21 cellular contexts compared by ENCODE assay signal in genomic region chr1:44693159-44693558, GRCh38. TPM values are rescaled to one million over a fixed set of nuclear protein-coding genes. Genes with fewer than 3 reads are reported as not detected.
A peak's percentile ranks its signal among the peaks of the same experiment; 100 is the strongest.
DNase-seq lines count a peak whose midpoint lies in the region; ATAC-seq and TF ChIP-seq lines count a peak whose summit lies in the region.
"Had no signal": no experiment of that assay in that cellular context is flagged by ENCODE, and none has a peak within 500 bp of the region (broad histone marks: within the 10 kb centered on the region; RNA-seq: fewer than 3 reads in every experiment).

No MANE protein-coding gene starts in this region.

- DNase-seq in HCT116 (ENCODE audit: low read depth, low spot score) = no peak
- no peak for DNase-seq in activated naive CD8-positive, alpha-beta T cell treated with anti-CD3 and anti-CD28 coated beads, Interleukin-2, amount 10 ng/mL, durations not matched to agents 7 days and 5 days
- no peak for DNase-seq in NCI-H1930 (lab: John Stamatoyannopoulos, UW)
- no peak for DNase-seq in hypothalamus (lab: John Stamatoyannopoulos, UW)
- DNase-seq: activated CD4-positive, CD25-positive, alpha-beta regulatory T cell; activated CD8-positive, alpha-beta memory T cell treated with anti-CD3 and anti-CD28 coated beads, Interleukin-2, amount 50 U/mL, for 4 hours; activated naive CD4-positive, alpha-beta T cell; DND-41; foreskin fibroblast; hippocampal formation; mesenchymal stem cell; NCI-H1694; NCI-H226; stimulated activated CD4-positive, alpha-beta T cell treated with anti-CD3 and anti-CD28 coated beads, Interleukin-4, amount 100 ng/mL, for 24 hours had no signal

- H3K27ac Mint-ChIP-seq in activated naive CD8-positive, alpha-beta T cell treated with anti-CD3 and anti-CD28 coated beads, Interleukin-2, amount 10 ng/mL, durations not matched to agents 7 days and 5 days = no peak overlapping the region

- no peaks in the 10 kb centered on the region for H3K79me2 ChIP-seq in HCT116 (ENCODE audit: insufficient read depth, low read length)

- ATAC-seq in HCT116 (no peak; the same call in 1 of the 2 replicates), GM19324 (IDR thresholded peaks at IDR 0.05; ENCODE audit: low FRiP score, unreplicated experiment) (no peak)
- peak; percentile 20 for ATAC-seq in activated naive CD8-positive, alpha-beta T cell treated with anti-CD3 and anti-CD28 coated beads, Interleukin-2, amount 10 ng/mL, durations not matched to agents 7 days and 5 days (ENCODE audit: low read depth)
- ATAC-seq: Right ventricle myocardium inferior had no signal

- no peak overlapping the region for H3K9ac ChIP-seq in BLaER1 treated with 17β-estradiol and CSF1 and Interleukin-3, amounts not matched to agents 10 nM and 100 nM
- no peak overlapping the region for H3K9ac ChIP-seq in HCT116 (ENCODE audit: low read length)

- H3K9me3 ChIP-seq in BLaER1 treated with 17β-estradiol and CSF1 and Interleukin-3, amounts not matched to agents 10 nM and 100 nM (replicated peaks in 1 of 11) = no peaks in the 10 kb centered on the region
- no peaks in the 10 kb centered on the region for H3K9me3 ChIP-seq in HCT116 (ENCODE audit: control insufficient read depth in 1 of 2, insufficient read depth in 1 of 2, low read depth in 1 of 2, low read length in 2 of 2)
- H3K9me3 ChIP-seq: thoracic aorta had no signal

- no peak overlapping the region for H3K4me3 ChIP-seq in BLaER1 treated with 17β-estradiol and CSF1 and Interleukin-3, amounts not matched to agents 10 nM and 100 nM
- H3K4me3 ChIP-seq in HCT116 (replicated peaks in 1 of 2; ENCODE audit: low read depth in 1 of 2, low read length in 2 of 2) = no peak overlapping the region
- H3K4me3 ChIP-seq: thoracic aorta had no signal

- H3K27ac ChIP-seq in BLaER1 treated with 17β-estradiol and CSF1 and Interleukin-3, amounts not matched to agents 10 nM and 100 nM = no peak overlapping the region
- no peak overlapping the region for H3K27ac ChIP-seq in HCT116 (ENCODE audit: low read depth, low read length)
- H3K27ac ChIP-seq: thoracic aorta had no signal

- no peak overlapping the region for H2AFZ ChIP-seq in HCT116 (ENCODE audit: low read depth, low read length, poor library complexity, severe bottlenecking)

- no peak overlapping the region for H3K4me3 Mint-ChIP-seq in activated naive CD8-positive, alpha-beta T cell treated with anti-CD3 and anti-CD28 coated beads, Interleukin-2, amount 10 ng/mL, durations not matched to agents 7 days and 5 days
- H3K4me3 Mint-ChIP-seq: natural killer cell treated with Interleukin-12 subunit alpha and Interleukin-12 subunit beta and Interleukin-15 and Interleukin-18, amount 100 ng/mL, for 72 hours had no signal

- no peak for TF ChIP-seq RAD21 in HCT116 (IDR thresholded peaks at IDR 0.05; ENCODE audit: low read depth)

- H3K4me1 ChIP-seq in BLaER1 treated with 17β-estradiol and CSF1 and Interleukin-3, amounts not matched to agents 10 nM and 100 nM = peaks cover 36 to 53% (median 48%) of the 10 kb centered on the region in 10 experiments
- peaks cover 31 to 53% of the 10 kb centered on the region in 2 experiments for H3K4me1 ChIP-seq in HCT116 (ENCODE audit: control insufficient read depth in 1 of 2, insufficient read depth in 2 of 2, low read length in 2 of 2)

- intact Hi-C loops in HCT116 (cut with micrococcal nuclease) = no loop called here

- H3K36me3 ChIP-seq in BLaER1 treated with 17β-estradiol and CSF1 and Interleukin-3, amounts not matched to agents 10 nM and 100 nM = no peaks in the 10 kb centered on the region
- H3K36me3 ChIP-seq in HCT116 (ENCODE audit: control insufficient read depth in 1 of 2, insufficient read depth in 2 of 2, low read length in 2 of 2) = no peaks in the 10 kb centered on the region
- H3K36me3 ChIP-seq: thoracic aorta had no signal

- CTCF ChIA-PET in HCT116 (lab: Charles Lee) = no interaction called here

- H4K20me1 ChIP-seq in BLaER1 treated with 17β-estradiol and CSF1 and Interleukin-3, amounts not matched to agents 10 nM and 100 nM = no peaks in the 10 kb centered on the region
- no peaks in the 10 kb centered on the region for H4K20me1 ChIP-seq in HCT116 (ENCODE audit: insufficient read depth)

- peak overlapping the region; percentile 4 to 59 (median 35); a peak in 17 of 22 replicates for H3K4me2 ChIP-seq in BLaER1 treated with 17β-estradiol and CSF1 and Interleukin-3, amounts not matched to agents 10 nM and 100 nM
- H3K4me2 ChIP-seq in HCT116 (ENCODE audit: low read length) = peak overlapping the region; percentile 29

- no peaks in the 10 kb centered on the region for H3K36me3 Mint-ChIP-seq in activated naive CD8-positive, alpha-beta T cell treated with anti-CD3 and anti-CD28 coated beads, Interleukin-2, amount 10 ng/mL, durations not matched to agents 7 days and 5 days
- H3K36me3 Mint-ChIP-seq: natural killer cell treated with Interleukin-12 subunit alpha and Interleukin-12 subunit beta and Interleukin-15 and Interleukin-18, amount 100 ng/mL, for 72 hours had no signal

- peaks cover 26% of the 10 kb centered on the region for H3K4me1 Mint-ChIP-seq in activated naive CD8-positive, alpha-beta T cell treated with anti-CD3 and anti-CD28 coated beads, Interleukin-2, amount 10 ng/mL, durations not matched to agents 7 days and 5 days

- no peak for TF ChIP-seq CTCF in HCT116 (IDR thresholded peaks at IDR 0.05 in 2 of 3, conservative IDR thresholded peaks at IDR 0.05 in 1 of 3; ENCODE audit: borderline replicate concordance in 1 of 3, insufficient read depth in 1 of 3, low read depth in 2 of 3, low read length in 2 of 3)

- H3K9me3 Mint-ChIP-seq in activated naive CD8-positive, alpha-beta T cell treated with anti-CD3 and anti-CD28 coated beads, Interleukin-2, amount 10 ng/mL, durations not matched to agents 7 days and 5 days = no peaks in the 10 kb centered on the region
- H3K9me3 Mint-ChIP-seq: natural killer cell treated with Interleukin-12 subunit alpha and Interleukin-12 subunit beta and Interleukin-15 and Interleukin-18, amount 100 ng/mL, for 72 hours had no signal

- RAD21 ChIA-PET in HCT116 (lab: Charles Lee; ENCODE audit: low non-redundant PET in 1 of 2, low total read pairs in 2 of 2, uncharacterized antibody in 2 of 2, unreplicated experiment in 2 of 2) = no interaction called here

- H3K27me3 ChIP-seq in BLaER1 treated with 17β-estradiol and CSF1 and Interleukin-3, amounts not matched to agents 10 nM and 100 nM = no peaks in the 10 kb centered on the region
- H3K27me3 ChIP-seq in HCT116 (ENCODE audit: insufficient read depth, low read length) = no peaks in the 10 kb centered on the region

- no peaks in the 10 kb centered on the region for H3K9me2 ChIP-seq in HCT116 (ENCODE audit: insufficient read depth)

- no peaks in the 10 kb centered on the region for H3K27me3 Mint-ChIP-seq in activated naive CD8-positive, alpha-beta T cell treated with anti-CD3 and anti-CD28 coated beads, Interleukin-2, amount 10 ng/mL, durations not matched to agents 7 days and 5 days

- no peak for TF ChIP-seq POLR2A in HCT116 (IDR thresholded peaks at IDR 0.05; ENCODE audit: borderline replicate concordance, extremely low read depth, insufficient read depth, insufficient read length)

- no TSS peak for BruUV-seq in HCT116 (replicated peaks; lab: Mats Ljungman, UMichigan)

- POLR2A ChIA-PET in HCT116 (lab: Charles Lee) = interaction anchor here (6.5 kb wide), 1 partner anchor 28 kb away, joined by 39 read pairs; no protein-coding TSS in a partner anchor
- POLR2A ChIA-PET in activated naive CD8-positive, alpha-beta T cell treated with anti-CD3 and anti-CD28 coated beads, Interleukin-2, amount 10 ng/mL, durations not matched to agents 7 days and 5 days (lab: Charles Lee) = interaction anchor here (1.0 kb wide), 1 partner anchor 28 kb away, joined by 3 read pairs; no protein-coding TSS in a partner anchor

TF ChIP-seq in HCT116, 20 proteins besides CTCF, POLR2A, EP300 and RAD21:
- peak; percentile 74; the same call in 1 of the 2 replicates for TF ChIP-seq SRF (IDR thresholded peaks at IDR 0.05; ENCODE audit: low read depth)
- TF ChIP-seq SP1 (IDR thresholded peaks at IDR 0.05; ENCODE audit: low read depth) = peak; percentile 89
- TF ChIP-seq ELF1 (IDR thresholded peaks at IDR 0.05; ENCODE audit: borderline replicate concordance, low read depth) = no peak
- TF ChIP-seq CEBPB (IDR thresholded peaks at IDR 0.05; ENCODE audit: low read depth) = 0 out of 2 replicates have a peak, but pooled peaks have one; percentile 30
- peak; percentile 60; the same call in 1 of the 2 replicates for TF ChIP-seq POLR2AphosphoS5 (IDR thresholded peaks at IDR 0.05; ENCODE audit: low read depth, low read length)
- TF ChIP-seq ATF3 (IDR thresholded peaks at IDR 0.05) = no peak
- peak; percentile 82; the same call in 1 of the 2 replicates for TF ChIP-seq CBX3 (IDR thresholded peaks at IDR 0.05; ENCODE audit: low read depth)
- TF ChIP-seq FOSL1 (IDR thresholded peaks at IDR 0.05; ENCODE audit: low read depth) = peak; percentile 88
- 0 out of 2 replicates have a peak, but pooled peaks have one; percentile 16 for TF ChIP-seq EGR1 (IDR thresholded peaks at IDR 0.05; ENCODE audit: low read depth)
- no peak for TF ChIP-seq EZH2 (IDR thresholded peaks at IDR 0.05)
- peak; percentile 90 for TF ChIP-seq JUND (IDR thresholded peaks at IDR 0.05)
TF ChIP-seq in HCT116: peak in this region for 8.

RNA-seq across cellular contexts. Expression of gene ARMH1, which starts 18.6 kb away (rescaled TPM):
- 3.2 TPM for total RNA-seq in HCT116 (2021; ENCODE audit: unreplicated experiment)
- 1.6 and 4.2 TPM in 2 replicates for polyA plus RNA-seq in HCT116 (2012)
- 100 to 1,000 TPM in 1 of 2 experiments, 10 to 100 TPM in 1; 95.7 to 105 TPM for total RNA-seq in activated naive CD8-positive, alpha-beta T cell treated with anti-CD3 and anti-CD28 coated beads, Interleukin-2, amount 10 ng/mL, durations not matched to agents 7 days and 5 days
- total RNA-seq: HT1080 had no signal

RNA-seq across cellular contexts. Expression of gene TMEM53, which starts 18.9 kb away (rescaled TPM):
- total RNA-seq in HCT116 (2021; ENCODE audit: unreplicated experiment) = 10.8 TPM
- 18.3 and 24.8 TPM in 2 replicates for polyA plus RNA-seq in HCT116 (2012)
- total RNA-seq in activated naive CD8-positive, alpha-beta T cell treated with anti-CD3 and anti-CD28 coated beads, Interleukin-2, amount 10 ng/mL, durations not matched to agents 7 days and 5 days = 1 to 10 TPM; 4.2 to 4.7 TPM

RNA-seq across cellular contexts. Expression of gene RNU5D-1, which starts 37.8 kb away (rescaled TPM):
- not detected for total RNA-seq in HCT116 (2021; ENCODE audit: unreplicated experiment)
- polyA plus RNA-seq in HCT116 (2012) = not detected in 2 replicates
- not detected for total RNA-seq in activated naive CD8-positive, alpha-beta T cell treated with anti-CD3 and anti-CD28 coated beads, Interleukin-2, amount 10 ng/mL, durations not matched to agents 7 days and 5 days
- total RNA-seq: HT1080; kidney epithelial cell; natural killer cell treated with Interleukin-12 subunit alpha and Interleukin-12 subunit beta and Interleukin-15 and Interleukin-18, amount 100 ng/mL, for 72 hours; Right ventricle myocardium inferior; thoracic aorta had no signal

RNA-seq across cellular contexts. Expression of gene KIF2C, which starts 46.5 kb away (rescaled TPM):
- 92.6 TPM for total RNA-seq in HCT116 (2021; ENCODE audit: unreplicated experiment)
- 87.9 and 112 TPM in 2 replicates for polyA plus RNA-seq in HCT116 (2012)
- total RNA-seq in activated naive CD8-positive, alpha-beta T cell treated with anti-CD3 and anti-CD28 coated beads, Interleukin-2, amount 10 ng/mL, durations not matched to agents 7 days and 5 days = 10 to 100 TPM; 76.5 to 87.7 TPM

Comparison
In these comparisons a context has a peak if more than half of its experiments do, and no peak if none do; other contexts are left out.
1. RNA of gene ARMH1, which starts 18.6 kb away (total RNA-seq): 95.7 to 105 TPM in activated naive CD8-positive, alpha-beta T cell treated with anti-CD3 and anti-CD28 coated beads, Interleukin-2, amount 10 ng/mL, durations not matched to agents 7 days and 5 days; 3.2 TPM in HCT116 (single experiment); every median in the first group is over 10 times any median in the second.